Comparison of ENCODE assay signal across 17 cellular contexts in genomic region chr12:53770281-53770680, GRCh38. TPM values are rescaled to one million over a fixed set of nuclear protein-coding genes. Genes with fewer than 3 reads are reported as not detected.
DNase-seq lines count a peak whose midpoint lies in the region; ATAC-seq and TF ChIP-seq lines count a peak whose summit lies in the region.
"Had no signal": no experiment of that assay in that cellular context is flagged by ENCODE, and none has a peak within 500 bp of the region (broad histone marks: within the 10 kb centered on the region; RNA-seq: fewer than 3 reads in every experiment).

No MANE protein-coding gene starts in this region.

- H4K20me1 ChIP-seq in HCT116 (ENCODE audit: insufficient read depth) = no peaks in the 10 kb centered on the region
- H4K20me1 ChIP-seq in MM.1S (ENCODE audit: insufficient read depth, low read length) = no peaks in the 10 kb centered on the region

- H3K36me3 Mint-ChIP-seq in activated T-helper 17 cell treated with anti-CD3 and anti-CD28 coated beads, Interleukin-2, amount 50 U/mL, for 72 hours (ENCODE audit: low read depth) = no peaks in the 10 kb centered on the region
- H3K36me3 Mint-ChIP-seq: brain had no signal

- peak; percentile 42 for DNase-seq in HCT116 (ENCODE audit: low read depth, low spot score)
- DNase-seq in SW 1271 (lab: John Stamatoyannopoulos, UW) = peak; percentile 16 to 77
- peak; percentile 95 for DNase-seq in fibroblast of the aortic adventitia (ENCODE audit: low read depth)
- DNase-seq in MM.1S = no peak
- DNase-seq: activated T-cell treated with anti-CD3 and anti-CD28 coated beads, Interleukin-2, amount 50 U/mL, for 24 hours; H9; immature natural killer cell; NCI-H1436 treated with DMSO at 0.1 percent for 48 hours; NCI-H748 treated with DMSO at 0.1 percent for 48 hours had no signal

- ATAC-seq in HCT116 (peak; percentile 74), HG03520 (IDR thresholded peaks at IDR 0.05; ENCODE audit: unreplicated experiment) (no peak), GM18861 (IDR thresholded peaks at IDR 0.05; ENCODE audit: unreplicated experiment) (no peak)
- no peak for ATAC-seq in activated T-helper 17 cell treated with anti-CD3 and anti-CD28 coated beads, Interleukin-2, amount 50 U/mL, for 72 hours (replicated peaks)
- ATAC-seq: activated CD4-positive, CD25-positive, alpha-beta regulatory T cell treated with anti-CD3 and anti-CD28 coated beads, Interleukin-2, amount 50 U/mL, for 24 hours; sciatic nerve had no signal

- TF ChIP-seq RAD21 in HCT116 (IDR thresholded peaks at IDR 0.05; ENCODE audit: low read depth) = no peak

- H3K27ac ChIP-seq in HCT116 (ENCODE audit: low read depth, low read length) (no peak overlapping the region), MM.1S (ENCODE audit: low read length) (no peak overlapping the region)
- H3K27ac ChIP-seq: SK-N-MC had no signal

- RAD21 ChIA-PET in HCT116 (lab: Charles Lee; ENCODE audit: low non-redundant PET in 1 of 2, low total read pairs in 2 of 2, uncharacterized antibody in 2 of 2, unreplicated experiment in 2 of 2) = no interaction called here

- peaks cover 4% of the 10 kb centered on the region; the same call in 1 of the 2 replicates for H3K27me3 ChIP-seq in HCT116 (ENCODE audit: insufficient read depth, low read length)
- peaks cover 20% of the 10 kb centered on the region for H3K27me3 ChIP-seq in MM.1S (replicated peaks; ENCODE audit: insufficient read depth, low read length)

- peak overlapping the region; percentile 54 for H3K4me2 ChIP-seq in HCT116 (ENCODE audit: low read length)
- no peak overlapping the region for H3K4me2 ChIP-seq in MM.1S (ENCODE audit: low read depth, low read length)

- H3K9me3 Mint-ChIP-seq in activated T-helper 17 cell treated with anti-CD3 and anti-CD28 coated beads, Interleukin-2, amount 50 U/mL, for 72 hours = no peaks in the 10 kb centered on the region
- H3K9me3 Mint-ChIP-seq: activated T-cell treated with anti-CD3 and anti-CD28 coated beads, Interleukin-2, amount 50 U/mL, for 24 hours; brain; H9 had no signal

- H2AFZ ChIP-seq in HCT116 (ENCODE audit: low read depth, low read length, poor library complexity, severe bottlenecking) (peak overlapping the region; percentile 7), MM.1S (ENCODE audit: low read length) (no peak overlapping the region)

- no peaks in the 10 kb centered on the region for H3K9me3 ChIP-seq in HCT116 (ENCODE audit: control insufficient read depth in 1 of 2, insufficient read depth in 1 of 2, low read depth in 1 of 2, low read length in 2 of 2)
- H3K9me3 ChIP-seq in MM.1S (replicated peaks; ENCODE audit: insufficient read depth, low read length) = no peaks in the 10 kb centered on the region

- intact Hi-C loops in HCT116 (cut with micrococcal nuclease) = no loop called here

- H3K4me3 ChIP-seq in HCT116 (replicated peaks in 1 of 2; ENCODE audit: low read depth in 1 of 2, low read length in 2 of 2) (no peak overlapping the region), fibroblast of the aortic adventitia (ENCODE audit: low read depth, low read length) (no peak overlapping the region), MM.1S (ENCODE audit: low read length) (no peak overlapping the region)
- H3K4me3 ChIP-seq: SK-N-MC had no signal

- H3K36me3 ChIP-seq in HCT116 (ENCODE audit: control insufficient read depth in 1 of 2, insufficient read depth in 2 of 2, low read length in 2 of 2) = no peaks in the 10 kb centered on the region
- H3K36me3 ChIP-seq in MM.1S (replicated peaks; ENCODE audit: insufficient read depth, low read length) = no peaks in the 10 kb centered on the region

- H3F3A ChIP-seq in MM.1S (ENCODE audit: insufficient read depth, low read length) = no peaks in the 10 kb centered on the region

- H3K9ac ChIP-seq in HCT116 (ENCODE audit: low read length) (no peak overlapping the region), MM.1S (ENCODE audit: low read length) (no peak overlapping the region)

- H3K79me2 ChIP-seq in HCT116 (ENCODE audit: insufficient read depth, low read length) (no peaks in the 10 kb centered on the region), MM.1S (ENCODE audit: low read length) (no peaks in the 10 kb centered on the region)

- no TSS peak for BruUV-seq in HCT116 (replicated peaks; lab: Mats Ljungman, UMichigan)

- no peak overlapping the region for H3K27ac Mint-ChIP-seq in activated T-helper 17 cell treated with anti-CD3 and anti-CD28 coated beads, Interleukin-2, amount 50 U/mL, for 72 hours
- H3K27ac Mint-ChIP-seq: activated T-cell treated with anti-CD3 and anti-CD28 coated beads, Interleukin-2, amount 50 U/mL, for 24 hours; H9; immature natural killer cell had no signal

- TF ChIP-seq POLR2A in HCT116 (IDR thresholded peaks at IDR 0.05; ENCODE audit: borderline replicate concordance, extremely low read depth, insufficient read depth, insufficient read length) = no peak

- H3K4me1 Mint-ChIP-seq in activated T-helper 17 cell treated with anti-CD3 and anti-CD28 coated beads, Interleukin-2, amount 50 U/mL, for 72 hours = no peaks in the 10 kb centered on the region
- H3K4me1 Mint-ChIP-seq: brain, H9, immature natural killer cell had no signal

- POLR2A ChIA-PET in HCT116 (lab: Charles Lee) = no interaction called here

- H3K9me2 ChIP-seq in HCT116 (ENCODE audit: insufficient read depth) (no peaks in the 10 kb centered on the region), MM.1S (replicated peaks; ENCODE audit: insufficient read depth, low read length) (no peaks in the 10 kb centered on the region)

- CTCF ChIA-PET in HCT116 (lab: Charles Lee) = interaction anchor here (1.1 to 1.6 kb wide), 4 partner anchors 13 to 236 kb away, joined by 3 read pairs; no protein-coding TSS in a partner anchor

- H3K27me3 Mint-ChIP-seq in activated T-helper 17 cell treated with anti-CD3 and anti-CD28 coated beads, Interleukin-2, amount 50 U/mL, for 72 hours = peaks cover 44% of the 10 kb centered on the region

- H3K4me3 Mint-ChIP-seq in activated T-helper 17 cell treated with anti-CD3 and anti-CD28 coated beads, Interleukin-2, amount 50 U/mL, for 72 hours = no peak overlapping the region
- H3K4me3 Mint-ChIP-seq: activated T-cell treated with anti-CD3 and anti-CD28 coated beads, Interleukin-2, amount 50 U/mL, for 24 hours; brain; H9; immature natural killer cell had no signal

- TF ChIP-seq CTCF in HCT116 (IDR thresholded peaks at IDR 0.05 in 2 of 3, conservative IDR thresholded peaks at IDR 0.05 in 1 of 3; ENCODE audit: borderline replicate concordance in 1 of 3, insufficient read depth in 1 of 3, low read depth in 2 of 3, low read length in 2 of 3) = no peak
- TF ChIP-seq CTCF in fibroblast of the aortic adventitia (IDR thresholded peaks at IDR 0.05; ENCODE audit: insufficient read depth, low read length) = no peak
- no peak for TF ChIP-seq CTCF in MM.1S (IDR thresholded peaks at IDR 0.05; ENCODE audit: low read length)

- peaks cover 9 to 15% of the 10 kb centered on the region in 2 experiments for H3K4me1 ChIP-seq in HCT116 (ENCODE audit: control insufficient read depth in 1 of 2, insufficient read depth in 2 of 2, low read length in 2 of 2)
- no peaks in the 10 kb centered on the region for H3K4me1 ChIP-seq in MM.1S (ENCODE audit: low read length)

TF ChIP-seq in HCT116, 20 proteins besides CTCF, POLR2A, EP300 and RAD21:
- TF ChIP-seq SP1 (IDR thresholded peaks at IDR 0.05; ENCODE audit: low read depth) (no peak; the same call in 1 of the 2 replicates), SIN3A (IDR thresholded peaks at IDR 0.05; ENCODE audit: low read depth) (no peak), JUND (IDR thresholded peaks at IDR 0.05) (peak; percentile 43; the same call in 1 of the 2 replicates), FOSL1 (IDR thresholded peaks at IDR 0.05; ENCODE audit: low read depth) (peak; percentile 54; the same call in 1 of the 2 replicates), EGR1 (IDR thresholded peaks at IDR 0.05; ENCODE audit: low read depth) (no peak)
TF ChIP-seq in HCT116: peak in this region for 2.

RNA-seq across cellular contexts. Expression of gene CISTR, which starts 18.5 kb away (rescaled TPM):
- total RNA-seq in HCT116 (2021; ENCODE audit: unreplicated experiment) = not detected
- polyA plus RNA-seq in HCT116 (2012) = not detected in 2 replicates
- total RNA-seq in fibroblast of the aortic adventitia (ENCODE audit: low replicate concordance) = not detected in 2 replicates
- total RNA-seq in activated T-helper 17 cell treated with anti-CD3 and anti-CD28 coated beads, Interleukin-2, amount 50 U/mL, for 72 hours = not detected
- total RNA-seq: H9, sciatic nerve, temporal lobe had no signal
- polyA plus RNA-seq: immature natural killer cell had no signal

RNA-seq across cellular contexts. Expression of gene CALCOCO1, which starts 43.0 kb away (rescaled TPM):
- total RNA-seq in HCT116 (2021; ENCODE audit: unreplicated experiment) (42.6 TPM), fibroblast of the aortic adventitia (ENCODE audit: low replicate concordance) (96.2 and 234 TPM in 2 replicates)
- 33.2 and 36.3 TPM in 2 replicates for polyA plus RNA-seq in HCT116 (2012)
- 100 to 1,000 TPM in 1 of 2 donors, 10 to 100 TPM in 1; 29.6 to 118 TPM for total RNA-seq in activated T-helper 17 cell treated with anti-CD3 and anti-CD28 coated beads, Interleukin-2, amount 50 U/mL, for 72 hours
